1 cellular context compared by ENCODE assay signal in genomic region chr14:102008891-102009290, GRCh38.
TF ChIP-seq lines count a peak whose summit lies in the region.

No MANE protein-coding gene starts in this region.

TF ChIP-seq in HepG2, 621 proteins besides CTCF, POLR2A, EP300 and RAD21 (continued from another document):
- no peak for TF ChIP-seq ATAD3A (CRISPR knock-in tag; IDR thresholded peaks at IDR 0.05)
